In the genomic region with DNA sequence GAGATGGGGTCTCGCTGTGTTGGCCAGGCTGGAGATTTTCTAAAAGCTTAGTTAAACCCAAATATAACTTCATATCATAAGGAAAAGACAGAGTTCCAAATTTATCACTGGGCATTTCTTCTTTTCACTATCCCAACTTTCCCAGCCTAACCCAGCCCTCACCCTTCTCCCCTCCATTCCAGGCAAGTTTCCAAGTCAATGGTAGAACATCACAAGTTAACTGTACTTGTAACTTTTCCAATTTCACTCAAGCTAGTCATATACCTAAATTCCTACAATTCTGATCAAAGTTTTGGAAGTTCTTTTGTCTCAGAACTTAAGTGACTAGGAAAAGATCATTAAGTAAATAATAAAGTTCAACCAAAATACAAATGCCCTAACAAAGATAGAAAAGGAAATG, we compare ENCODE assay signal across 16 cellular contexts.
"Had no signal": no experiment of that assay in that cellular context is flagged by ENCODE, and none has a peak within 500 bp of the region (broad histone marks: within the 10 kb centered on the region; RNA-seq: fewer than 3 reads in every experiment).

No MANE protein-coding gene starts in this region.

- H3K9me3 Mint-ChIP-seq: activated naive CD4-positive, alpha-beta T cell treated with anti-CD3 and anti-CD28 coated beads for 36 hours; activated T-cell treated with anti-CD3 and anti-CD28 coated beads, Interleukin-2, amount 50 U/mL, for 24 hours; endodermal cell; natural killer cell treated with Interleukin-12 subunit alpha and Interleukin-12 subunit beta and Interleukin-15 and Interleukin-18, amount 100 ng/mL, for 72 hours had no signal

- ATAC-seq: activated CD4-positive, CD25-positive, alpha-beta regulatory T cell treated with anti-CD3 and anti-CD28 coated beads, Interleukin-2, amount 50 U/mL, for 24 hours; activated CD8-positive, alpha-beta T cell treated with anti-CD3 and anti-CD28 coated beads, Interleukin-2, amount 10 ng/mL, durations not matched to agents 7 days and 5 days; natural killer cell treated with Interleukin-12 subunit alpha and Interleukin-12 subunit beta and Interleukin-15 and Interleukin-18, amount 100 ng/mL, for 72 hours; pancreas; sciatic nerve had no signal

- H3K4me3 ChIP-seq: dorsolateral prefrontal cortex, pancreas, smooth muscle cell, thoracic aorta, upper lobe of left lung had no signal

- H3K27me3 Mint-ChIP-seq: activated CD4-positive, alpha-beta T cell treated with anti-CD3 and anti-CD28 coated beads, Interleukin-2, amount 10 ng/mL, durations not matched to agents 7 days and 5 days; activated T-cell treated with anti-CD3 and anti-CD28 coated beads, Interleukin-2, amount 50 U/mL, for 24 hours; natural killer cell treated with Interleukin-12 subunit alpha and Interleukin-12 subunit beta and Interleukin-15 and Interleukin-18, amount 100 ng/mL, for 72 hours had no signal

- H3K27ac Mint-ChIP-seq: activated CD4-positive, alpha-beta T cell treated with anti-CD3 and anti-CD28 coated beads, Interleukin-2, amount 10 ng/mL, durations not matched to agents 7 days and 5 days; activated CD8-positive, alpha-beta T cell treated with anti-CD3 and anti-CD28 coated beads, Interleukin-2, amount 10 ng/mL, durations not matched to agents 7 days and 5 days; activated naive CD4-positive, alpha-beta T cell treated with anti-CD3 and anti-CD28 coated beads for 36 hours; activated T-cell treated with anti-CD3 and anti-CD28 coated beads, Interleukin-2, amount 50 U/mL, for 24 hours; endodermal cell; natural killer cell treated with Interleukin-12 subunit alpha and Interleukin-12 subunit beta and Interleukin-15 and Interleukin-18, amount 100 ng/mL, for 72 hours had no signal

- H3K27ac ChIP-seq: neutrophil, pancreas, thoracic aorta, upper lobe of left lung had no signal

- H3K36me3 Mint-ChIP-seq: natural killer cell treated with Interleukin-12 subunit alpha and Interleukin-12 subunit beta and Interleukin-15 and Interleukin-18, amount 100 ng/mL, for 72 hours had no signal

- H3K4me1 ChIP-seq: pancreas had no signal

- H3K27me3 ChIP-seq: dorsolateral prefrontal cortex, neutrophil, pancreas, upper lobe of left lung had no signal

- DNase-seq: activated CD4-positive, alpha-beta T cell treated with anti-CD3 and anti-CD28 coated beads, Interleukin-2, amount 10 ng/mL, durations not matched to agents 7 days and 5 days; activated CD8-positive, alpha-beta T cell treated with anti-CD3 and anti-CD28 coated beads, Interleukin-2, amount 10 ng/mL, durations not matched to agents 7 days and 5 days; activated naive CD4-positive, alpha-beta T cell treated with anti-CD3 and anti-CD28 coated beads for 36 hours; activated T-cell treated with anti-CD3 and anti-CD28 coated beads, Interleukin-2, amount 50 U/mL, for 24 hours; aorta; dorsolateral prefrontal cortex; endodermal cell; pancreas; stimulated activated CD4-positive, alpha-beta T cell treated with anti-CD3 and anti-CD28 coated beads, Interleukin-4, amount 100 ng/mL, for 1 hour; upper lobe of left lung had no signal

- H3K36me3 ChIP-seq: pancreas, thoracic aorta had no signal

- H3K4me1 Mint-ChIP-seq: activated CD4-positive, alpha-beta T cell treated with anti-CD3 and anti-CD28 coated beads, Interleukin-2, amount 10 ng/mL, durations not matched to agents 7 days and 5 days had no signal

- H3K9me3 ChIP-seq: neutrophil, pancreas, thoracic aorta, upper lobe of left lung had no signal

- H3K4me3 Mint-ChIP-seq: activated CD4-positive, alpha-beta T cell treated with anti-CD3 and anti-CD28 coated beads, Interleukin-2, amount 10 ng/mL, durations not matched to agents 7 days and 5 days; activated CD8-positive, alpha-beta T cell treated with anti-CD3 and anti-CD28 coated beads, Interleukin-2, amount 10 ng/mL, durations not matched to agents 7 days and 5 days; activated naive CD4-positive, alpha-beta T cell treated with anti-CD3 and anti-CD28 coated beads for 36 hours; activated T-cell treated with anti-CD3 and anti-CD28 coated beads, Interleukin-2, amount 50 U/mL, for 24 hours; endodermal cell; natural killer cell treated with Interleukin-12 subunit alpha and Interleukin-12 subunit beta and Interleukin-15 and Interleukin-18, amount 100 ng/mL, for 72 hours had no signal
